ENCODE assay signal across 9 cellular contexts in the genomic region with DNA sequence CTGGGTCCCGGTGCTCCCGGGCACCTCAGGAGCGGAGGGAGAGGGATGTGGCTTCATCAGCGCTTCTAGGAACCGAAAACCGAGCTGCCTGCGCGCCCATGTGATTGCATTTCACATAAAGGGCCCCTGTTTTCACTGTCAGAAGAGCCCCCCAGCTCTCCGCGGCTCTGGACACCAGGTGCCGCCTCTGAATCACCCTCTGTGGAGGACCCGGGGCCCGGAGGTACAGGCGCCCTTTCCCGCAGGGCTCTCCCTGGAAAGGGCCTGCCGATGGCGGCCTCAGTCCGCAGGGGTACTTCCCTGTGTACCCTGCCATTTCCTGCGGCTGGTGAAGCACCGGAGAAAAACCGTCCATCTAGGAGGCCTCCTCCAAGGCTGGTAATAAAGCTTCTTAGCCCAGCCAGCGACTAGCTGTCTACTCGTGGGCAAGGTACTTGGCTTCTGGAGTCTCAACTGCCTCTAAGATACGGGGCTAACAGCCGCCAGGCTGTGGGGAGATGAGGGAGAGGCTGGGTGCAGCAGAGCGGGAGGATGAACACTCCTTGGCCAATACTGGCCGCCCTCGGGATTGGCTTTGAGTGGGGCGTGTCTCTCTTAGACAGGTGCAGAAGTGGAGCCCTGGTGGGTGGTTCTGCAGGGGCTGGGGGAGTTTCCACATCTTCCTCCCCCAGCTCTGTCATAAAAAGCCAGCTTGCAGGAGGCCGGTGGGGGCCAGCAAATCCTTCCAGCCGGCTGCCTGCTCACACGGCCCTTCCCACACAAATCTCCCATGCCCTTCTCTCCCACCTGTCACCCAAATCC. TPM values are rescaled to one million over a fixed set of nuclear protein-coding genes. Genes with fewer than 3 reads are reported as not detected.
DNase-seq lines count a peak whose midpoint lies in the region; ATAC-seq and TF ChIP-seq lines count a peak whose summit lies in the region.
"Had no signal": no experiment of that assay in that cellular context is flagged by ENCODE, and none has a peak within 500 bp of the region (broad histone marks: within the 10 kb centered on the region; RNA-seq: fewer than 3 reads in every experiment).

No MANE protein-coding gene starts in this region.

- intact Hi-C loops in spleen (cut with DNase I; ENCODE audit: low total_unique reads) = loop anchor here (5.0 to 10.0 kb wide), 2 partner anchors 68 to 85 kb away; no protein-coding TSS in a partner anchor

- no peaks in the 10 kb centered on the region for H3K79me2 ChIP-seq in DND-41 (ENCODE audit: insufficient read depth, low read length)

- H3K9ac ChIP-seq in DND-41 (ENCODE audit: low read depth, low read length) (peak overlapping the region; percentile 71; the same call in 1 of the 2 replicates), HUES64 (ENCODE audit: low read depth, low read length) (peak overlapping the region; percentile 51; the same call in 1 of the 2 replicates)

- H3K27ac ChIP-seq in DND-41 (ENCODE audit: low read length) (no peak overlapping the region), HUES64 (ENCODE audit: low read depth, low read length) (no peak overlapping the region), spleen (peak overlapping the region; percentile 44 to 98 (median 90))

- WGBS in HUES64 = 15% methylated on average over 32 of the region's 32 CpGs
- WGBS in spleen, 5 donors = 8 to 16% (median 14%) methylated on average over 26 to 32 of the region's 32 CpGs

- no peak for TF ChIP-seq CTCF in DND-41 (IDR thresholded peaks at IDR 0.05; ENCODE audit: borderline replicate concordance, extremely low read depth, low read length, poor library complexity, severe bottlenecking)
- TF ChIP-seq CTCF in spleen (IDR thresholded peaks at IDR 0.05 in 8 of 11, conservative IDR thresholded peaks at IDR 0.05 in 3 of 11) = no peak

- H3K4me1 ChIP-seq in DND-41 (ENCODE audit: insufficient read depth, low read length) (peaks cover 46% of the 10 kb centered on the region), HUES64 (ENCODE audit: insufficient read depth, low read length) (peaks cover 14% of the 10 kb centered on the region), spleen (peaks cover 44 to 84% (median 77%) of the 10 kb centered on the region in 6 donors)

- no peak for ATAC-seq in DND-41 (ENCODE audit: insufficient read depth, low read depth)

- DNase-seq in DND-41 = no peak
- peak; percentile 70 for DNase-seq in activated CD8-positive, alpha-beta memory T cell treated with anti-CD3 and anti-CD28 coated beads, Interleukin-2, amount 50 U/mL, for 48 hours
- peak; percentile 39 to 55 for DNase-seq in hippocampal formation (lab: John Stamatoyannopoulos, UW)
- DNase-seq in spleen = peak; percentile 83
- no peak for DNase-seq in DMS153 (lab: John Stamatoyannopoulos, UW)
- DNase-seq in epidermal melanocyte (ENCODE audit: insufficient read length, low spot score) = no peak
- no peak for DNase-seq in NOMO-1 treated with DMSO at 0.1 percent for 48 hours (lab: John Stamatoyannopoulos, UW; ENCODE audit: unreplicated experiment)

- peak overlapping the region in 1 of 2 experiments; percentile 68; a peak in 2 of 4 replicates for H3K4me3 ChIP-seq in DND-41 (ENCODE audit: low read depth in 1 of 2, low read length in 2 of 2)
- peak overlapping the region; percentile 72 for H3K4me3 ChIP-seq in HUES64 (ENCODE audit: low read length)
- peak overlapping the region; percentile 70 to 95 (median 82) for H3K4me3 ChIP-seq in spleen

- H4K20me1 ChIP-seq in DND-41 (ENCODE audit: insufficient read depth, low read length) = no peaks in the 10 kb centered on the region

- peaks cover 12% of the 10 kb centered on the region for H3K27me3 ChIP-seq in DND-41 (ENCODE audit: insufficient read depth, low read length, poor library complexity)
- peaks cover 30% of the 10 kb centered on the region for H3K27me3 ChIP-seq in HUES64 (ENCODE audit: insufficient read depth, low read length)
- H3K27me3 ChIP-seq in spleen (replicated peaks in 1 of 7) = peaks cover 0 to 28% (median 5%) of the 10 kb centered on the region in 7 donors

- H3K9me3 ChIP-seq in DND-41 (ENCODE audit: insufficient read depth, low read length, severe bottlenecking) (no peaks in the 10 kb centered on the region), HUES64 (ENCODE audit: insufficient read depth, low read depth, low read length) (no peaks in the 10 kb centered on the region), spleen (no peaks in the 10 kb centered on the region)

- H3K36me3 ChIP-seq in DND-41 (ENCODE audit: insufficient read depth, low read length) (no peaks in the 10 kb centered on the region), HUES64 (ENCODE audit: insufficient read depth, low read length) (no peaks in the 10 kb centered on the region), spleen (peaks cover 0 to 24% (median 5%) of the 10 kb centered on the region in 6 donors)

- H3K4me2 ChIP-seq in DND-41 (ENCODE audit: insufficient read depth, low read length) = peak overlapping the region; percentile 93

- TF ChIP-seq POLR2A in spleen (IDR thresholded peaks at IDR 0.05) = no peak

- no peak overlapping the region for H2AFZ ChIP-seq in DND-41 (ENCODE audit: low read depth, low read length)

RNA-seq across cellular contexts. Expression of gene PPP1R16B, which starts 1.6 kb away (rescaled TPM):
- polyA plus RNA-seq in HUES64 (2013, experiment 1 of 2) = 4.2 TPM
- 4.4 TPM for polyA plus RNA-seq in HUES64 (2013, experiment 2 of 2)
- 10 to 100 TPM; 35.7 to 66.0 (median 47.4) TPM for total RNA-seq in spleen
- 10 to 100 TPM; 16.0 to 35.0 (median 16.5) TPM for polyA plus RNA-seq in spleen
- total RNA-seq: fibroblast of villous mesenchyme had no signal

RNA-seq across cellular contexts. Expression of gene ACTR5, which starts 58.8 kb away (rescaled TPM):
- 10.3 TPM for polyA plus RNA-seq in HUES64 (2013, experiment 1 of 2)
- 8.9 TPM for polyA plus RNA-seq in HUES64 (2013, experiment 2 of 2)
- total RNA-seq in spleen = 10 to 100 TPM in 3 of 7 donors, 1 to 10 TPM in 4; 8.4 to 12.8 (median 9.6) TPM
- polyA plus RNA-seq in spleen = 10 to 100 TPM in 1 of 3 donors, 1 to 10 TPM in 2; 5.6 to 10.9 (median 9.4) TPM

Comparison
In these comparisons a context has a peak if more than half of its experiments do, and no peak if none do; other contexts are left out.
1. DNase-seq: peak in activated CD8-positive, alpha-beta memory T cell treated with anti-CD3 and anti-CD28 coated beads, Interleukin-2, amount 50 U/mL, for 48 hours (single experiment), hippocampal formation (2 of 2) and spleen (single experiment); none in DND-41 (single experiment), DMS153 (single experiment), epidermal melanocyte (single experiment) and NOMO-1 treated with DMSO at 0.1 percent for 48 hours (single experiment).
2. H3K27ac ChIP-seq: peak in spleen (8 of 8); none in DND-41 (single experiment) and HUES64 (single experiment).